ENCODE assay signal across 36 cellular contexts in the genomic region with DNA sequence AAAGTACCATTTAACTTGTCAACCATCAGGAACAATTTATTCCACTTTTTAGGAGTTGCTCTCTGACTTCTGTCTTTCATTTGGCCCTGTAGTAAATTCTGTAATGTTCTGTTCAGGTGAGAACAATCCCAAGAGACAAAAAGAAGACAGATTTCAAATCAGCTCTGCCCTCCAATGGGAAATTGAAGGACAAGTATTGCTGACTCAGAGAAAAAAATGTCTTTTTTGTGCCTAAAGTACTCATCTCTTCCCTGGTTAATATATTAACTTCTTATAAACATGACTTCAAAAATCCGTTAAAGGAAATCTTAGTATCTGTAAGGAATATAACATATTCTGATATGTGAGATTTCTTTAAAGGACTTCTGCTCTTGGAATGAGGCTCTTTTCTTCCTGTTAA. TPM values are rescaled to one million over a fixed set of nuclear protein-coding genes. Genes with fewer than 3 reads are reported as not detected.
"Had no signal": no experiment of that assay in that cellular context is flagged by ENCODE, and none has a peak within 500 bp of the region (broad histone marks: within the 10 kb centered on the region; RNA-seq: fewer than 3 reads in every experiment).

No MANE protein-coding gene starts in this region.

- ATAC-seq: activated CD8-positive, alpha-beta T cell treated with anti-CD3 and anti-CD28 coated beads for 36 hours; activated naive CD8-positive, alpha-beta T cell treated with anti-CD3 and anti-CD28 coated beads, Interleukin-2, amount 50 U/mL, for 24 hours; activated T-cell treated with anti-CD3 and anti-CD28 coated beads, Interleukin-2, amount 50 U/mL, for 4 hours; activated T-cell treated with anti-CD3 and anti-CD28 coated beads, Interleukin-2, amount 50 U/mL, for 72 hours; activated T-helper 17 cell treated with anti-CD3 and anti-CD28 coated beads, Interleukin-2, amount 50 U/mL, for 72 hours had no signal

- H3K9me3 ChIP-seq: ascending aorta had no signal

- H3K4me3 ChIP-seq: ascending aorta, cardiac muscle cell had no signal

- H3K27ac ChIP-seq: ascending aorta, cardiac muscle cell, VCaP had no signal

- H3K4me1 ChIP-seq: ascending aorta had no signal

- DNase-seq: activated B cell treated with CpG ODN at 0.5 μM for 24 hours; activated CD4-positive, alpha-beta memory T cell treated with anti-CD3 and anti-CD28 coated beads for 36 hours; activated CD4-positive, alpha-beta T cell treated with anti-CD3 and anti-CD28 coated beads for 4 hours; activated CD4-positive, alpha-beta T cell treated with anti-CD3 and anti-CD28 coated beads, Interleukin-2, amount 10 ng/mL, durations not matched to agents 24 days and 14 days; activated CD4-positive, alpha-beta T cell treated with anti-CD3 and anti-CD28 coated beads, Interleukin-2, amount 50 U/mL, for 1 hour; activated CD4-positive, alpha-beta T cell treated with anti-CD3 and anti-CD28 coated beads, Interleukin-2, amount 50 U/mL, for 4 hours; activated CD4-positive, CD25-positive, alpha-beta regulatory T cell treated with anti-CD3 and anti-CD28 coated beads, Interleukin-2, amount 50 U/mL, for 72 hours; activated CD8-positive, alpha-beta memory T cell treated with anti-CD3 and anti-CD28 coated beads, Interleukin-2, amount 50 U/mL, for 4 hours; activated CD8-positive, alpha-beta T cell treated with anti-CD3 and anti-CD28 coated beads for 36 hours; activated effector memory CD4-positive, alpha-beta T cell treated with anti-CD3 and anti-CD28 coated beads, Interleukin-2, amount 50 U/mL, for 16 hours; activated gamma-delta T cell treated with Interleukin-2 at 50 U/mL for 16 hours; activated naive CD4-positive, alpha-beta T cell; activated naive CD4-positive, alpha-beta T cell treated with anti-CD3 and anti-CD28 coated beads for 36 hours; activated naive CD4-positive, alpha-beta T cell treated with anti-CD3 and anti-CD28 coated beads, Interleukin-2, amount 50 U/mL, for 16 hours; activated naive CD8-positive, alpha-beta T cell treated with anti-CD3 and anti-CD28 coated beads, Interleukin-2, amount 10 ng/mL, durations not matched to agents 7 days and 5 days; activated naive CD8-positive, alpha-beta T cell treated with anti-CD3 and anti-CD28 coated beads, Interleukin-2, amount 50 U/mL, for 24 hours; activated T-cell treated with anti-CD3 and anti-CD28 coated beads for 4 hours; activated T-cell treated with anti-CD3 and anti-CD28 coated beads, Interleukin-2, amount 50 U/mL, for 1 hour; activated T-cell treated with anti-CD3 and anti-CD28 coated beads, Interleukin-2, amount 50 U/mL, for 4 hours; activated T-cell treated with anti-CD3 and anti-CD28 coated beads, Interleukin-2, amount 50 U/mL, for 72 hours; amygdala; anterior cingulate cortex; caudate nucleus; cerebellar nuclear complex; T-helper 1 cell; T-helper 2 cell; T-helper 9 cell had no signal

- FAIRE-seq: bronchial epithelial cell, TTC549 had no signal

- H3K27me3 ChIP-seq: ascending aorta, cardiac muscle cell had no signal

RNA-seq across cellular contexts. Expression of a gene that starts 38.6 kb away (rescaled TPM):
- total RNA-seq: activated B cell treated with CpG ODN at 0.5 μM for 24 hours; activated CD4-positive, alpha-beta memory T cell treated with anti-CD3 and anti-CD28 coated beads for 36 hours; activated CD4-positive, alpha-beta T cell treated with anti-CD3 and anti-CD28 coated beads, Interleukin-2, amount 10 ng/mL, durations not matched to agents 24 days and 14 days; activated CD8-positive, alpha-beta memory T cell treated with anti-CD3 and anti-CD28 coated beads for 36 hours; activated CD8-positive, alpha-beta T cell treated with anti-CD3 and anti-CD28 coated beads for 36 hours; activated naive CD4-positive, alpha-beta T cell treated with anti-CD3 and anti-CD28 coated beads for 36 hours; activated naive CD8-positive, alpha-beta T cell treated with anti-CD3 and anti-CD28 coated beads, Interleukin-2, amount 10 ng/mL, durations not matched to agents 7 days and 5 days; activated T-cell treated with anti-CD3 and anti-CD28 coated beads, Interleukin-2, amount 50 U/mL, for 4 hours; activated T-cell treated with anti-CD3 and anti-CD28 coated beads, Interleukin-2, amount 50 U/mL, for 72 hours; activated T-helper 1 cell treated with anti-CD3 and anti-CD28 coated beads, Interleukin-12 subunit alpha, Interleukin-12 subunit beta, Interleukin-2, Interleukin-4 antibody, amounts not matched to agents 30 ng/mL and 10 ng/mL and 1 ng/mL, durations not matched to agents 14 hours and 24 hours and 36 hours; activated T-helper 17 cell treated with anti-CD3 and anti-CD28 coated beads, Interleukin-2, amount 50 U/mL, for 72 hours; ascending aorta; bronchial epithelial cell; cardiac muscle cell; chondrocyte had no signal
- polyA plus RNA-seq: cardiac muscle cell had no signal
